18 cellular contexts compared by ENCODE assay signal in genomic region chr10:11261143-11261542, GRCh38.
DNase-seq lines count a peak whose midpoint lies in the region; ATAC-seq and TF ChIP-seq lines count a peak whose summit lies in the region.
"Had no signal": no experiment of that assay in that cellular context is flagged by ENCODE, and none has a peak within 500 bp of the region (broad histone marks: within the 10 kb centered on the region; RNA-seq: fewer than 3 reads in every experiment).

No MANE protein-coding gene starts in this region.

- H3K36me3 Mint-ChIP-seq in activated CD4-positive, alpha-beta T cell treated with anti-CD3 and anti-CD28 coated beads, Interleukin-2, amount 10 ng/mL, durations not matched to agents 24 days and 14 days (ENCODE audit: low read depth): peaks cover 81% of the 10 kb centered on the region
- peaks cover 90% of the 10 kb centered on the region for H3K36me3 Mint-ChIP-seq in activated CD4-positive, alpha-beta T cell treated with anti-CD3 and anti-CD28 coated beads for 36 hours (ENCODE audit: low read depth)
- peaks cover 12 to 97% (median 24%) of the 10 kb centered on the region in 3 donors for H3K36me3 Mint-ChIP-seq in CD8-positive, alpha-beta memory T cell
- H3K36me3 Mint-ChIP-seq in activated naive CD8-positive, alpha-beta T cell treated with anti-CD3 and anti-CD28 coated beads for 36 hours: peaks cover 83% of the 10 kb centered on the region
- H3K36me3 Mint-ChIP-seq in naive thymus-derived CD8-positive, alpha-beta T cell: peaks cover 6 to 97% (median 35%) of the 10 kb centered on the region in 3 donors

- in situ Hi-C loops in gastrocnemius medialis (cut with MboI; ENCODE audit: low sequenced_read_pairs in 4 of 4): no loop called here

- no peak overlapping the region for H3K4me3 ChIP-seq in CD8-positive, alpha-beta memory T cell (ENCODE audit: low read length)
- H3K4me3 ChIP-seq in coronary artery: no peak overlapping the region
- H3K4me3 ChIP-seq in gastrocnemius medialis: no peak overlapping the region
- H3K4me3 ChIP-seq: GM23248, PC-9, suprapubic skin had no signal

- no peak overlapping the region for H3K4me3 Mint-ChIP-seq in activated CD4-positive, alpha-beta T cell treated with anti-CD3 and anti-CD28 coated beads, Interleukin-2, amount 10 ng/mL, durations not matched to agents 24 days and 14 days
- H3K4me3 Mint-ChIP-seq in activated CD4-positive, alpha-beta T cell treated with anti-CD3 and anti-CD28 coated beads for 36 hours: no peak overlapping the region
- peak overlapping the region in 3 of 7 donors; percentile 13 to 52 (median 47) for H3K4me3 Mint-ChIP-seq in CD8-positive, alpha-beta memory T cell
- no peak overlapping the region for H3K4me3 Mint-ChIP-seq in activated naive CD8-positive, alpha-beta T cell treated with anti-CD3 and anti-CD28 coated beads for 36 hours
- H3K4me3 Mint-ChIP-seq in naive thymus-derived CD8-positive, alpha-beta T cell: peak overlapping the region in 1 of 10 donors; percentile 42

- no peaks in the 10 kb centered on the region for H3K9me3 Mint-ChIP-seq in activated CD4-positive, alpha-beta T cell treated with anti-CD3 and anti-CD28 coated beads, Interleukin-2, amount 10 ng/mL, durations not matched to agents 24 days and 14 days
- H3K9me3 Mint-ChIP-seq in activated CD4-positive, alpha-beta T cell treated with anti-CD3 and anti-CD28 coated beads for 36 hours (ENCODE audit: low read depth): no peaks in the 10 kb centered on the region
- no peaks in the 10 kb centered on the region for H3K9me3 Mint-ChIP-seq in CD8-positive, alpha-beta memory T cell
- H3K9me3 Mint-ChIP-seq in activated naive CD8-positive, alpha-beta T cell treated with anti-CD3 and anti-CD28 coated beads for 36 hours: no peaks in the 10 kb centered on the region
- H3K9me3 Mint-ChIP-seq in naive thymus-derived CD8-positive, alpha-beta T cell: no peaks in the 10 kb centered on the region

- H3K36me3 ChIP-seq in CD8-positive, alpha-beta memory T cell (ENCODE audit: insufficient read depth, low read length): peaks cover 62% of the 10 kb centered on the region
- H3K36me3 ChIP-seq in gastrocnemius medialis: peaks cover 0 to 10% of the 10 kb centered on the region in 2 donors

- no peak for DNase-seq in activated CD4-positive, alpha-beta T cell treated with anti-CD3 and anti-CD28 coated beads, Interleukin-2, amount 10 ng/mL, durations not matched to agents 24 days and 14 days
- DNase-seq in activated CD4-positive, alpha-beta T cell treated with anti-CD3 and anti-CD28 coated beads for 36 hours: no peak
- DNase-seq in CD8-positive, alpha-beta memory T cell: no peak
- DNase-seq in activated naive CD8-positive, alpha-beta T cell treated with anti-CD3 and anti-CD28 coated beads for 36 hours: no peak
- no peak for DNase-seq in naive thymus-derived CD8-positive, alpha-beta T cell
- DNase-seq in HEK293T (ENCODE audit: extremely low spot score) (no peak), coronary artery (ENCODE audit: low spot score) (no peak), gastrocnemius medialis (no peak)
- DNase-seq: activated CD4-positive, CD25-positive, alpha-beta regulatory T cell treated with anti-CD3 and anti-CD28 coated beads, Interleukin-2, amount 50 U/mL, for 72 hours; GM23248; NCI-H82; PC-9; stimulated activated CD4-positive, alpha-beta T cell treated with anti-CD3 and anti-CD28 coated beads, Interleukin-2, amount 100 ng/mL, for 48 hours; T1000 had no signal

- no peak for TF ChIP-seq POLR2A in gastrocnemius medialis (IDR thresholded peaks at IDR 0.05)

- no peaks in the 10 kb centered on the region for H3K27me3 ChIP-seq in CD8-positive, alpha-beta memory T cell (ENCODE audit: insufficient read depth, low read length, poor library complexity, severe bottlenecking)
- H3K27me3 ChIP-seq in gastrocnemius medialis: no peaks in the 10 kb centered on the region
- H3K27me3 ChIP-seq: suprapubic skin had no signal

- no peaks in the 10 kb centered on the region for H3K9me3 ChIP-seq in CD8-positive, alpha-beta memory T cell (ENCODE audit: low read length)
- H3K9me3 ChIP-seq in gastrocnemius medialis: no peaks in the 10 kb centered on the region
- H3K9me3 ChIP-seq: suprapubic skin had no signal

- TF ChIP-seq CTCF in coronary artery (IDR thresholded peaks at IDR 0.05): no peak
- TF ChIP-seq CTCF in gastrocnemius medialis (IDR thresholded peaks at IDR 0.05 in 4 of 5, conservative IDR thresholded peaks at IDR 0.05 in 1 of 5): no peak

- H3K4me1 Mint-ChIP-seq in activated CD4-positive, alpha-beta T cell treated with anti-CD3 and anti-CD28 coated beads, Interleukin-2, amount 10 ng/mL, durations not matched to agents 24 days and 14 days: peaks cover 58% of the 10 kb centered on the region
- H3K4me1 Mint-ChIP-seq in activated CD4-positive, alpha-beta T cell treated with anti-CD3 and anti-CD28 coated beads for 36 hours: peaks cover 94% of the 10 kb centered on the region
- H3K4me1 Mint-ChIP-seq in CD8-positive, alpha-beta memory T cell: peaks cover 82 to 97% (median 90%) of the 10 kb centered on the region in 3 donors
- H3K4me1 Mint-ChIP-seq in activated naive CD8-positive, alpha-beta T cell treated with anti-CD3 and anti-CD28 coated beads for 36 hours: peaks cover 80% of the 10 kb centered on the region
- peaks cover 35 to 96% (median 80%) of the 10 kb centered on the region in 4 donors for H3K4me1 Mint-ChIP-seq in naive thymus-derived CD8-positive, alpha-beta T cell

- POLR2A ChIA-PET in activated CD4-positive, alpha-beta T cell treated with anti-CD3 and anti-CD28 coated beads for 36 hours (lab: Charles Lee): no interaction called here
- POLR2A ChIA-PET in CD8-positive, alpha-beta memory T cell (lab: Charles Lee): no interaction called here
- POLR2A ChIA-PET in naive thymus-derived CD8-positive, alpha-beta T cell (lab: Charles Lee): no interaction called here
- POLR2A ChIA-PET in HEK293T (lab: Yijun Ruan, JAX): no interaction called here

- intact Hi-C loops in activated CD4-positive, alpha-beta T cell treated with anti-CD3 and anti-CD28 coated beads, Interleukin-2, amount 10 ng/mL, durations not matched to agents 24 days and 14 days (cut with micrococcal nuclease): no loop called here
- intact Hi-C loops in activated CD4-positive, alpha-beta T cell treated with anti-CD3 and anti-CD28 coated beads for 36 hours (cut with DNase I, micrococcal nuclease): no loop called here
- intact Hi-C loops in gastrocnemius medialis (cut with DNase I; ENCODE audit: low total_unique reads): no loop called here

- no peaks in the 10 kb centered on the region for H3K27me3 Mint-ChIP-seq in activated CD4-positive, alpha-beta T cell treated with anti-CD3 and anti-CD28 coated beads, Interleukin-2, amount 10 ng/mL, durations not matched to agents 24 days and 14 days
- H3K27me3 Mint-ChIP-seq in activated CD4-positive, alpha-beta T cell treated with anti-CD3 and anti-CD28 coated beads for 36 hours: no peaks in the 10 kb centered on the region
- H3K27me3 Mint-ChIP-seq in CD8-positive, alpha-beta memory T cell: peaks cover 0 to 2% of the 10 kb centered on the region in 2 donors
- H3K27me3 Mint-ChIP-seq in activated naive CD8-positive, alpha-beta T cell treated with anti-CD3 and anti-CD28 coated beads for 36 hours: no peaks in the 10 kb centered on the region
- H3K27me3 Mint-ChIP-seq in naive thymus-derived CD8-positive, alpha-beta T cell: no peaks in the 10 kb centered on the region

- CTCF ChIA-PET in activated CD4-positive, alpha-beta T cell treated with anti-CD3 and anti-CD28 coated beads for 36 hours (lab: Charles Lee): interaction anchor here (0.8 to 1.7 kb wide), 3 partner anchors 8 to 28 kb away, joined by 3 to 5 read pairs (median 4); no protein-coding TSS in a partner anchor
- CTCF ChIA-PET in CD8-positive, alpha-beta memory T cell (lab: Charles Lee): interaction anchor here (0.6 to 2.3 kb wide), 2 partner anchors 9 to 216 kb away, joined by 3 to 7 read pairs; no protein-coding TSS in a partner anchor
- CTCF ChIA-PET in HEK293T (lab: Yijun Ruan, JAX): no interaction called here

- peak overlapping the region; percentile 29 for H3K27ac Mint-ChIP-seq in activated CD4-positive, alpha-beta T cell treated with anti-CD3 and anti-CD28 coated beads, Interleukin-2, amount 10 ng/mL, durations not matched to agents 24 days and 14 days
- no peak overlapping the region for H3K27ac Mint-ChIP-seq in activated CD4-positive, alpha-beta T cell treated with anti-CD3 and anti-CD28 coated beads for 36 hours
- H3K27ac Mint-ChIP-seq in CD8-positive, alpha-beta memory T cell: peak overlapping the region in 7 of 8 donors; percentile 44 to 95 (median 76)
- peak overlapping the region; percentile 59 for H3K27ac Mint-ChIP-seq in activated naive CD8-positive, alpha-beta T cell treated with anti-CD3 and anti-CD28 coated beads for 36 hours
- H3K27ac Mint-ChIP-seq in naive thymus-derived CD8-positive, alpha-beta T cell: peak overlapping the region in 8 of 10 donors; percentile 35 to 84 (median 72)

- ATAC-seq in activated CD4-positive, alpha-beta T cell treated with anti-CD3 and anti-CD28 coated beads for 36 hours: no peak
- no peak for ATAC-seq in naive thymus-derived CD8-positive, alpha-beta T cell
- ATAC-seq in gastrocnemius medialis: no peak
- ATAC-seq: esophagus mucosa had no signal

- no peak overlapping the region for H3K27ac ChIP-seq in CD8-positive, alpha-beta memory T cell (ENCODE audit: low read depth, low read length)
- H3K27ac ChIP-seq in coronary artery (no peak overlapping the region), gastrocnemius medialis (peak overlapping the region in 2 of 4 donors; percentile 2 to 35)
- H3K27ac ChIP-seq: 22Rv1, GM23248, parathyroid adenoma, PC-9, suprapubic skin had no signal

- peaks cover 40% of the 10 kb centered on the region for H3K4me1 ChIP-seq in CD8-positive, alpha-beta memory T cell (ENCODE audit: insufficient read depth, low read length)
- H3K4me1 ChIP-seq in gastrocnemius medialis: peaks cover 14 to 20% of the 10 kb centered on the region in 2 donors
- H3K4me1 ChIP-seq: parathyroid adenoma had no signal

TF ChIP-seq in HEK293T, 16 proteins besides CTCF, POLR2A, EP300 and RAD21:
- TF ChIP-seq CTBP1 (IDR thresholded peaks at IDR 0.05; ENCODE audit: borderline replicate concordance) (no peak), FOXM1 (IDR thresholded peaks at IDR 0.05; ENCODE audit: borderline replicate concordance) (no peak), NFRKB (IDR thresholded peaks at IDR 0.05) (no peak), HDGF (IDR thresholded peaks at IDR 0.05; ENCODE audit: borderline replicate concordance) (no peak), TARDBP (IDR thresholded peaks at IDR 0.05) (no peak), ARNT (IDR thresholded peaks at IDR 0.05) (no peak), ZNF384 (IDR thresholded peaks at IDR 0.05) (no peak), SUZ12 (IDR thresholded peaks at IDR 0.05) (no peak)
